In the genomic region with DNA sequence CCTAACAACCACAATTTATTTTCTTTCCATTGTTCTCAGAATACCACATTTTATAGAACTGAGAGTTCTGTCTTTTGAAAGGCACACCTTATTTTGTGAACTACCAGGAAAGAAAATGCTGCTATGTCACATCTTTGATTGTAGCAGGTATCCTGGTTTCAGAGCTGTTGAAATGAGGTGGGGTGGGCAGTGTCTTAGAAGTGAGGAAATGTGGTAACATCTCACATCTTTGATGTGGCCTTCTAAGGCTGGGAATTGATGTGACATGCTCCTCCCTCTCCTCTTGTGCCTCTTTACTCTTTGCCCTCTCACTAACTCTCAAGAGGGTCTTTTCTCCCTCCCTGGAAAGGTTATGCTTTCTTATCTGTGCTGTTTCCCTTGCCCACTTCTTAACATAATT, we compare ENCODE assay signal across 18 cellular contexts. TPM values are rescaled to one million over a fixed set of nuclear protein-coding genes. Genes with fewer than 3 reads are reported as not detected.
DNase-seq lines count a peak whose midpoint lies in the region; ATAC-seq and TF ChIP-seq lines count a peak whose summit lies in the region.
"Had no signal": no experiment of that assay in that cellular context is flagged by ENCODE, and none has a peak within 500 bp of the region (broad histone marks: within the 10 kb centered on the region; RNA-seq: fewer than 3 reads in every experiment).

No MANE protein-coding gene starts in this region.

- H3K9me3 Mint-ChIP-seq in activated naive CD4-positive, alpha-beta T cell treated with anti-CD3 and anti-CD28 coated beads, Interleukin-2, amount 50 U/mL, for 24 hours = no peaks in the 10 kb centered on the region
- peaks cover 9% of the 10 kb centered on the region for H3K9me3 Mint-ChIP-seq in activated naive CD8-positive, alpha-beta T cell treated with anti-CD3 and anti-CD28 coated beads, Interleukin-2, amount 10 ng/mL, durations not matched to agents 7 days and 5 days

- H4K20me1 ChIP-seq in Loucy (ENCODE audit: insufficient read depth, low read length, poor library complexity, severe bottlenecking) = no peaks in the 10 kb centered on the region

- no peak overlapping the region for H2AFZ ChIP-seq in Loucy (ENCODE audit: low read length)

- H3K4me1 Mint-ChIP-seq in activated naive CD4-positive, alpha-beta T cell treated with anti-CD3 and anti-CD28 coated beads, Interleukin-2, amount 50 U/mL, for 24 hours = peaks cover 76% of the 10 kb centered on the region
- H3K4me1 Mint-ChIP-seq in activated naive CD8-positive, alpha-beta T cell treated with anti-CD3 and anti-CD28 coated beads, Interleukin-2, amount 10 ng/mL, durations not matched to agents 7 days and 5 days = peaks cover 32% of the 10 kb centered on the region

- H3K9ac ChIP-seq in Loucy (ENCODE audit: low read depth, low read length, poor library complexity, severe bottlenecking) = no peak overlapping the region

- no peaks in the 10 kb centered on the region for H3K36me3 ChIP-seq in Loucy (ENCODE audit: insufficient read depth, low read length)
- H3K36me3 ChIP-seq: left ventricle myocardium inferior, thoracic aorta had no signal

- DNase-seq in activated naive CD4-positive, alpha-beta T cell (lab: John Stamatoyannopoulos, UW) = no peak
- DNase-seq in activated naive CD8-positive, alpha-beta T cell treated with anti-CD3 and anti-CD28 coated beads, Interleukin-2, amount 10 ng/mL, durations not matched to agents 7 days and 5 days = no peak
- DNase-seq in stimulated activated naive CD8-positive, alpha-beta T cell treated with anti-CD3 and anti-CD28 coated beads, Interleukin-15, Interleukin-2, amounts not matched to agents 100 U/mL and 50 U/mL, for 24 hours = no peak
- no peak for DNase-seq in NCI-H2107 (lab: John Stamatoyannopoulos, UW)
- no peak for DNase-seq in NOMO-1 (lab: John Stamatoyannopoulos, UW; ENCODE audit: unreplicated experiment in 2 of 2)
- no peak for DNase-seq in islet precursor cell
- DNase-seq: activated CD8-positive, alpha-beta memory T cell treated with anti-CD3 and anti-CD28 coated beads for 24 hours; activated effector memory CD4-positive, alpha-beta T cell treated with Interleukin-2 at 50 U/mL for 16 hours; Calu3; glutamatergic neuron; Karpas-422; left ventricle myocardium inferior; NCI-H1105; NCI-H524; retina had no signal

- no peak overlapping the region for H3K4me3 ChIP-seq in Loucy (ENCODE audit: low read length, poor library complexity, severe bottlenecking)
- H3K4me3 ChIP-seq: left ventricle myocardium inferior, thoracic aorta had no signal

- POLR2A ChIA-PET in activated naive CD8-positive, alpha-beta T cell treated with anti-CD3 and anti-CD28 coated beads, Interleukin-2, amount 10 ng/mL, durations not matched to agents 7 days and 5 days (lab: Charles Lee) = interaction anchor here (2.3 kb wide), 1 partner anchor 84 kb away, joined by 7 read pairs; no protein-coding TSS in a partner anchor

- H3K36me3 Mint-ChIP-seq in activated naive CD4-positive, alpha-beta T cell treated with anti-CD3 and anti-CD28 coated beads, Interleukin-2, amount 50 U/mL, for 24 hours = no peaks in the 10 kb centered on the region
- peaks cover 30% of the 10 kb centered on the region for H3K36me3 Mint-ChIP-seq in activated naive CD8-positive, alpha-beta T cell treated with anti-CD3 and anti-CD28 coated beads, Interleukin-2, amount 10 ng/mL, durations not matched to agents 7 days and 5 days

- no peaks in the 10 kb centered on the region for H3K79me2 ChIP-seq in Loucy (ENCODE audit: insufficient read depth, low read length)

- no peaks in the 10 kb centered on the region for H3K9me3 ChIP-seq in Loucy (ENCODE audit: insufficient read depth, low read depth, low read length)
- H3K9me3 ChIP-seq: thoracic aorta had no signal

- peak overlapping the region; percentile 80 for H3K27ac Mint-ChIP-seq in activated naive CD4-positive, alpha-beta T cell treated with anti-CD3 and anti-CD28 coated beads, Interleukin-2, amount 50 U/mL, for 24 hours
- peak overlapping the region; percentile 56 for H3K27ac Mint-ChIP-seq in activated naive CD8-positive, alpha-beta T cell treated with anti-CD3 and anti-CD28 coated beads, Interleukin-2, amount 10 ng/mL, durations not matched to agents 7 days and 5 days

- H3K27me3 ChIP-seq in Loucy (ENCODE audit: insufficient read depth, low read length, poor library complexity, severe bottlenecking) = no peaks in the 10 kb centered on the region

- no peaks in the 10 kb centered on the region for H3K27me3 Mint-ChIP-seq in activated naive CD4-positive, alpha-beta T cell treated with anti-CD3 and anti-CD28 coated beads, Interleukin-2, amount 50 U/mL, for 24 hours
- peaks cover 65% of the 10 kb centered on the region for H3K27me3 Mint-ChIP-seq in activated naive CD8-positive, alpha-beta T cell treated with anti-CD3 and anti-CD28 coated beads, Interleukin-2, amount 10 ng/mL, durations not matched to agents 7 days and 5 days

- peak overlapping the region; percentile 66 for H3K4me3 Mint-ChIP-seq in activated naive CD4-positive, alpha-beta T cell treated with anti-CD3 and anti-CD28 coated beads, Interleukin-2, amount 50 U/mL, for 24 hours
- H3K4me3 Mint-ChIP-seq in activated naive CD8-positive, alpha-beta T cell treated with anti-CD3 and anti-CD28 coated beads, Interleukin-2, amount 10 ng/mL, durations not matched to agents 7 days and 5 days = peak overlapping the region; percentile 54

- no peaks in the 10 kb centered on the region for H3K9me2 ChIP-seq in Loucy (replicated peaks; ENCODE audit: low read depth, low read length)

- TF ChIP-seq CTCF in Loucy (conservative IDR thresholded peaks at IDR 0.05; ENCODE audit: low read length) = no peak

- peaks cover 17% of the 10 kb centered on the region for H3K4me1 ChIP-seq in Loucy (ENCODE audit: insufficient read depth, low read length, poor library complexity, severe bottlenecking)
- H3K4me1 ChIP-seq: left ventricle myocardium inferior had no signal

- ATAC-seq in activated naive CD8-positive, alpha-beta T cell treated with anti-CD3 and anti-CD28 coated beads, Interleukin-2, amount 10 ng/mL, durations not matched to agents 7 days and 5 days (ENCODE audit: low read depth) = peak; percentile 92
- peak; percentile 65 for ATAC-seq in stimulated activated naive CD8-positive, alpha-beta T cell treated with anti-CD3 and anti-CD28 coated beads, Interleukin-15, Interleukin-2, amounts not matched to agents 100 U/mL and 50 U/mL, for 24 hours

- H3F3A ChIP-seq in Loucy (ENCODE audit: low read depth) = no peaks in the 10 kb centered on the region

- peak overlapping the region; percentile 14 for H3K4me2 ChIP-seq in Loucy (ENCODE audit: low read depth, low read length, poor library complexity, severe bottlenecking)

RNA-seq across cellular contexts. Expression of a gene that starts 23.8 kb away (rescaled TPM):
- total RNA-seq in activated naive CD8-positive, alpha-beta T cell treated with anti-CD3 and anti-CD28 coated beads, Interleukin-2, amount 10 ng/mL, durations not matched to agents 7 days and 5 days = under 1 TPM in 1 of 2 experiments, not detected in 1; 0.08 TPM
- total RNA-seq: thoracic aorta had no signal
